Comparison of ENCODE assay signal across 8 cellular contexts in the genomic region with DNA sequence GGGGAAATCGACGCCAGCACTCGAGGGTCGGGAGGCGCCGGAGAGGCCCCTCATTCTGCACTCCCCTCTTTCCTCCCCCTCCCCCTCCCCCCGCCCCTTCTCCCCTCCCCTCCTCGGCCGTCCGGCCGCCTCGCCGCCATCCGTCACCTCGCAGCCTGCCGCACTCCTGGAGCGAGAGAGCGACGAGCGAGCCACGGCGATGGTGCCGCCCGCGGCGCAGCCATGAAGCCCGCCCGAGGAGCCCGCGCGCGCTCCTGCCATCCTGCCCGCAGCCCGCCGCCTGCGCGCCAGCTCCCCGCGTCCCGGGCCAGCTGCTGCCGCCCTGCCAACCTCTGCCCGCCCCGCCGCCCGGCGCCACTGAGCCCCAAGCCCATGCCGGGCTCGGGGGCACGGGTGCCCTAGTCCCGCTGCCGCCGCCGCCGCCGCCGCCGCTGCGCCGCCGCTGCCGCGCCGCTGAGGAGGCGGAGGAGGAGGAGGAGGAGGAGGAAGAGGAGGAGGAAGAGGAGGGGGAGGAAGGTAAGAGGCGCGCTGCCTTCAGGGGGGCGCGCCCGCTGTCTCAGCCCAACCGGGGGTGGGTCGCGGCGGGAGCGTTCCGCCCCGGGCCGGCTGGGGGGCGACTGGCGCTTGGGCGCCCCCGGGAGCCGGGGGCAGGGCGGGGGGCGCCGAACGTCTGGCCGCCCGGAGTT. TPM values are rescaled to one million over a fixed set of nuclear protein-coding genes. Genes with fewer than 3 reads are reported as not detected.
DNase-seq lines count a peak whose midpoint lies in the region; ATAC-seq and TF ChIP-seq lines count a peak whose summit lies in the region.

FRMPD3 (plus strand) TSS at position 163 of the 686 bp plus-strand sequence. CDS start 76,937 bp downstream, outside the sequence.

- H3K9me3 Mint-ChIP-seq in naive B cell, result peaks cover 0 to 5% (median 0%) of the 10 kb centered on the region in 7 donors

- ATAC-seq in naive B cell (ENCODE audit: low read depth in 2 of 2), result peak; percentile 26 to 39
- no peak for ATAC-seq in GM18873 (IDR thresholded peaks at IDR 0.05; ENCODE audit: low FRiP score, unreplicated experiment)
- no peak for ATAC-seq in GM18511 (IDR thresholded peaks at IDR 0.05; ENCODE audit: unreplicated experiment)

- H3K27me3 Mint-ChIP-seq in naive B cell, result peaks cover 0 to 39% (median 15%) of the 10 kb centered on the region in 3 donors

- no peak within 1 kb of the TSS for H3K27ac ChIP-seq in HUES48 (ENCODE audit: low read depth, low read length)

- H3K4me1 Mint-ChIP-seq in naive B cell, result peaks cover 21 to 36% (median 32%) of the 10 kb centered on the region in 3 donors

- H3K36me3 ChIP-seq in HUES48 (ENCODE audit: control insufficient read depth, insufficient read depth, low read length), result no peaks in the 10 kb centered on the region

- H3K4me3 ChIP-seq in AG10803 (ENCODE audit: low read length), result peak within 1 kb of the TSS; percentile 42
- peak within 1 kb of the TSS; percentile 79 for H3K4me3 ChIP-seq in HUES48 (ENCODE audit: low read depth, low read length)

- DNase-seq in AG10803 (ENCODE audit: low read depth), result no peak
- peak; percentile 19 for DNase-seq in cerebellum (ENCODE audit: low spot score)
- peak; percentile 9 for DNase-seq in naive B cell
- DNase-seq in NK-92 (lab: John Stamatoyannopoulos, UW; ENCODE audit: unreplicated experiment), result no peak
- DNase-seq in NCI-H128 (lab: John Stamatoyannopoulos, UW; ENCODE audit: unreplicated experiment), result no peak

- H3K4me1 ChIP-seq in HUES48 (ENCODE audit: control insufficient read depth, insufficient read depth, low read length), result peaks cover 39% of the 10 kb centered on the region

- peaks cover 67% of the 10 kb centered on the region for H3K27me3 ChIP-seq in HUES48 (ENCODE audit: control insufficient read depth, insufficient read depth, low read length)

- H3K9me3 ChIP-seq in HUES48 (ENCODE audit: control insufficient read depth, insufficient read depth, low read length), result no peaks in the 10 kb centered on the region

- H3K9ac ChIP-seq in HUES48 (ENCODE audit: low read depth, low read length), result 0 out of 2 replicates have a peak within 1 kb of the TSS, but pooled peaks have one; percentile 14

- H3K4me3 Mint-ChIP-seq in naive B cell, result peak within 1 kb of the TSS; percentile 79 to 95 (median 90)

- H3K27ac Mint-ChIP-seq in naive B cell, result peak within 1 kb of the TSS; percentile 56 to 98 (median 84)

- TF ChIP-seq CTCF in AG10803 (conservative IDR thresholded peaks at IDR 0.05; ENCODE audit: low read length), result no peak

- peaks cover 0 to 7% of the 10 kb centered on the region in 2 donors for H3K36me3 Mint-ChIP-seq in naive B cell

RNA-seq across cellular contexts. Expression of gene FRMPD3, which starts in this region (rescaled TPM):
- 10.5 TPM for total RNA-seq in cerebellum
- polyA plus RNA-seq in naive B cell (ENCODE audit: low read depth in 6 of 6), result under 1 TPM in 4 of 6 donors, not detected in 2; 0.03 to 0.53 (median 0.08) TPM

Comparison
In these comparisons a context has a peak if more than half of its experiments do, and no peak if none do; other contexts are left out.
1. Peak in DNase-seq and ATAC-seq in naive B cell; RNA of the gene not detected or under 1 TPM.